8 cellular contexts compared by ENCODE assay signal in genomic region chr15:64656508-64656907, GRCh38.
"Had no signal": no experiment of that assay in that cellular context is flagged by ENCODE, and none has a peak within 500 bp of the region (broad histone marks: within the 10 kb centered on the region; RNA-seq: fewer than 3 reads in every experiment).

No MANE protein-coding gene starts in this region.

- H3K4me3 ChIP-seq: GM23338 had no signal

- H3K4me3 Mint-ChIP-seq: GM23338, H9, HFFc6, IgD-negative memory B cell had no signal

- FAIRE-seq: H1, H54, HTR-8/SVneo had no signal

- H3K27me3 Mint-ChIP-seq: IgD-negative memory B cell had no signal

- H3K4me2 ChIP-seq: GM23338 had no signal

- DNase-seq: H9, HCEC 1CT, HFFc6 had no signal

- ATAC-seq: GM23338 had no signal

- H3K27ac Mint-ChIP-seq: GM23338, HFFc6, IgD-negative memory B cell had no signal

- H3K9me3 Mint-ChIP-seq: GM23338, H9, HFFc6, IgD-negative memory B cell had no signal

- H2AFZ ChIP-seq: GM23338 had no signal
